1 cellular context compared by ENCODE assay signal in genomic region chr14:64503434-64504309, GRCh38.
A peak's percentile ranks its signal among the peaks of the same experiment; 100 is the strongest.
TF ChIP-seq lines count a peak whose summit lies in the region.

TSS of gene ZBTB25 (minus strand) at chr14:64503838. CDS start at chr14:64490533, 13,305 bp downstream.

TF ChIP-seq in HepG2, 621 proteins besides CTCF, POLR2A, EP300 and RAD21 (continued from another document and continues in another):
- TF ChIP-seq BRD4 (CRISPR knock-in tag; IDR thresholded peaks at IDR 0.05) (peak; percentile 66; the same call in 1 of the 2 replicates), ZNF362 (CRISPR knock-in tag; IDR thresholded peaks at IDR 0.05; ENCODE audit: borderline replicate concordance) (no peak), KAT8 (CRISPR knock-in tag; IDR thresholded peaks at IDR 0.05) (peak; percentile 16; the same call in 1 of the 2 replicates), FOXP4 (CRISPR knock-in tag; IDR thresholded peaks at IDR 0.05) (peak; percentile 32), CEBPB (IDR thresholded peaks at IDR 0.05; ENCODE audit: borderline replicate concordance, low read depth, low read length) (no peak), ZNF670 (CRISPR knock-in tag; IDR thresholded peaks at IDR 0.05; ENCODE audit: borderline replicate concordance) (no peak), TCF7 (IDR thresholded peaks at IDR 0.05; ENCODE audit: low read depth) (no peak), AKNA (CRISPR knock-in tag; IDR thresholded peaks at IDR 0.05; ENCODE audit: borderline replicate concordance) (no peak; the same call in 1 of the 2 replicates), GLI4 (CRISPR knock-in tag; IDR thresholded peaks at IDR 0.05; ENCODE audit: borderline replicate concordance) (no peak), CHD4 (IDR thresholded peaks at IDR 0.05; ENCODE audit: borderline replicate concordance, low read length) (no peak), PAXIP1 (CRISPR knock-in tag; conservative IDR thresholded peaks at IDR 0.05) (peak; percentile 29; the same call in 1 of the 2 replicates), WIZ (CRISPR knock-in tag; IDR thresholded peaks at IDR 0.05) (0 out of 2 replicates have a peak, but pooled peaks have one; percentile 25), ZNF75D (CRISPR knock-in tag; IDR thresholded peaks at IDR 0.05; ENCODE audit: borderline replicate concordance) (no peak), ZNF326 (CRISPR knock-in tag; IDR thresholded peaks at IDR 0.05; ENCODE audit: borderline replicate concordance) (no peak), ZNF282 (IDR thresholded peaks at IDR 0.05; ENCODE audit: partially characterized antibody) (no peak), ZSCAN21 (CRISPR knock-in tag; IDR thresholded peaks at IDR 0.05; ENCODE audit: borderline replicate concordance) (peak; percentile 88), HMG20B (CRISPR knock-in tag; conservative IDR thresholded peaks at IDR 0.05) (no peak), ZNF629 (CRISPR knock-in tag; conservative IDR thresholded peaks at IDR 0.05) (0 out of 2 replicates have a peak, but pooled peaks have one; percentile 39), ZNF33B (CRISPR knock-in tag; IDR thresholded peaks at IDR 0.05) (peak; percentile 2; the same call in 1 of the 2 replicates), ZNF841 (CRISPR knock-in tag; IDR thresholded peaks at IDR 0.05; ENCODE audit: borderline replicate concordance) (0 out of 2 replicates have a peak, but pooled peaks have one; percentile 60), RXRA (CRISPR knock-in tag; IDR thresholded peaks at IDR 0.05) (no peak; the same call in 1 of the 2 replicates), HHEX (CRISPR knock-in tag; IDR thresholded peaks at IDR 0.05) (no peak), ZNF878 (CRISPR knock-in tag; IDR thresholded peaks at IDR 0.05) (no peak), ZNF354B (CRISPR knock-in tag; IDR thresholded peaks at IDR 0.05) (no peak), RERE (CRISPR knock-in tag; IDR thresholded peaks at IDR 0.05; ENCODE audit: low read depth) (no peak), NFYB (CRISPR knock-in tag; IDR thresholded peaks at IDR 0.05) (no peak), POLR2AphosphoS2 (IDR thresholded peaks at IDR 0.05; ENCODE audit: low read depth, low read length) (no peak), MAFG (CRISPR knock-in tag; IDR thresholded peaks at IDR 0.05) (no peak), ZFP91 (CRISPR knock-in tag; IDR thresholded peaks at IDR 0.05; ENCODE audit: borderline replicate concordance) (peak; percentile 78), GMEB2 (CRISPR knock-in tag; IDR thresholded peaks at IDR 0.05; ENCODE audit: low read depth) (peak; percentile 93), ZNF589 (CRISPR knock-in tag; conservative IDR thresholded peaks at IDR 0.05) (peak; percentile 52; the same call in 1 of the 2 replicates), TFDP1 (CRISPR knock-in tag; IDR thresholded peaks at IDR 0.05; ENCODE audit: borderline replicate concordance) (peak; percentile 93), ZMAT3 (CRISPR knock-in tag; conservative IDR thresholded peaks at IDR 0.05) (peak; percentile 73; the same call in 1 of the 2 replicates), ZKSCAN8 (CRISPR knock-in tag; IDR thresholded peaks at IDR 0.05; ENCODE audit: borderline replicate concordance) (no peak), SIX1 (CRISPR knock-in tag; IDR thresholded peaks at IDR 0.05; ENCODE audit: borderline replicate concordance) (no peak)
